ENCODE assay signal across 20 cellular contexts in the genomic region with DNA sequence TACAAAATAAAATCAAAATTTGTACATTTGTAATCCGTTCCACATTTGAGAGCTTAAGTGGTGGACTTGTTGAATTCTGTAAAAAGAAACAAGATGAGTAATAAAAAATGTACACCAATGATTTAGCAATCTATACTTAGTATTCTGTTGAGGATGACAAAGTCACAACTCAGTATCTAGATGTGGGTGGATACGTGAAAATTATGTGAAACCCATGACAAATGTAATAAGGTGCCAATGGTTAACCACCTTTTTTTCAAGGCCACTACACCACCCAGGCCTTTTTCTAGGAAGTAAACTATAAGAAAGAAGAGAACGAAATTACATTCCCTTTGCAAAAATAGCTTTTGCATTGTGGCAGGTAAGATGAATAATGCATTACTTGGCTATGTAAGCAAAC.
"Had no signal": no experiment of that assay in that cellular context is flagged by ENCODE, and none has a peak within 500 bp of the region (broad histone marks: within the 10 kb centered on the region; RNA-seq: fewer than 3 reads in every experiment).

No MANE protein-coding gene starts in this region.

- DNase-seq: activated B cell treated with CpG ODN at 0.5 μM for 24 hours; activated CD4-positive, alpha-beta T cell treated with anti-CD3 and anti-CD28 coated beads, Interleukin-2, amount 10 ng/mL, durations not matched to agents 24 days and 14 days; activated gamma-delta T cell treated with Interleukin-2 at 50 U/mL for 16 hours; amniotic stem cell; heart right ventricle; kidney; lower lobe of right lung; mesendoderm; mucosa of descending colon; occipital lobe; small intestine; stimulated activated CD4-positive, alpha-beta T cell treated with anti-CD3 and anti-CD28 coated beads, Interleukin-2, amount 100 ng/mL, for 24 hours had no signal

- ATAC-seq: heart right ventricle; lower lobe of right lung; mucosa of descending colon; sciatic nerve; stimulated activated memory B cell treated with anti-CD40 and anti-IgM and Interleukin-4, amounts not matched to agents 10 μg/mL and 1 μg/mL and 100 μg/mL, for 72 hours had no signal

- H3K4me3 Mint-ChIP-seq: activated B cell treated with CpG ODN at 0.5 μM for 24 hours; activated CD4-positive, alpha-beta T cell treated with anti-CD3 and anti-CD28 coated beads, Interleukin-2, amount 10 ng/mL, durations not matched to agents 24 days and 14 days; activated naive CD8-positive, alpha-beta T cell; neural crest cell; stimulated activated memory B cell treated with anti-CD40 and anti-IgM and Interleukin-4, amounts not matched to agents 10 μg/mL and 1 μg/mL and 100 μg/mL, for 72 hours; T-helper 1 cell treated with Interleukin-12 subunit alpha and Interleukin-12 subunit beta and Interleukin-4 antibody, amounts not matched to agents 30 μg/mL and 1 μg/mL, for 36 hours; type B pancreatic cell had no signal

- H3K27ac Mint-ChIP-seq: activated B cell treated with CpG ODN at 0.5 μM for 24 hours; activated CD4-positive, alpha-beta T cell treated with anti-CD3 and anti-CD28 coated beads, Interleukin-2, amount 10 ng/mL, durations not matched to agents 24 days and 14 days; activated naive CD8-positive, alpha-beta T cell; stimulated activated memory B cell treated with anti-CD40 and anti-IgM and Interleukin-4, amounts not matched to agents 10 μg/mL and 1 μg/mL and 100 μg/mL, for 72 hours; T-helper 1 cell treated with Interleukin-12 subunit alpha and Interleukin-12 subunit beta and Interleukin-4 antibody, amounts not matched to agents 30 μg/mL and 1 μg/mL, for 36 hours; type B pancreatic cell had no signal

- H3K36me3 Mint-ChIP-seq: type B pancreatic cell had no signal

- H3K27me3 Mint-ChIP-seq: activated B cell treated with CpG ODN at 0.5 μM for 24 hours; activated CD4-positive, alpha-beta T cell treated with anti-CD3 and anti-CD28 coated beads, Interleukin-2, amount 10 ng/mL, durations not matched to agents 24 days and 14 days; activated naive CD8-positive, alpha-beta T cell; stimulated activated memory B cell treated with anti-CD40 and anti-IgM and Interleukin-4, amounts not matched to agents 10 μg/mL and 1 μg/mL and 100 μg/mL, for 72 hours; type B pancreatic cell had no signal

- H3K27ac ChIP-seq: heart right ventricle, lower lobe of right lung, thoracic aorta, vagina had no signal

- H3K4me1 Mint-ChIP-seq: activated B cell treated with CpG ODN at 0.5 μM for 24 hours; neural crest cell; stimulated activated memory B cell treated with anti-CD40 and anti-IgM and Interleukin-4, amounts not matched to agents 10 μg/mL and 1 μg/mL and 100 μg/mL, for 72 hours had no signal

- H3K9me3 Mint-ChIP-seq: activated B cell treated with CpG ODN at 0.5 μM for 24 hours; activated CD4-positive, alpha-beta T cell treated with anti-CD3 and anti-CD28 coated beads, Interleukin-2, amount 10 ng/mL, durations not matched to agents 24 days and 14 days; neural crest cell; stimulated activated memory B cell treated with anti-CD40 and anti-IgM and Interleukin-4, amounts not matched to agents 10 μg/mL and 1 μg/mL and 100 μg/mL, for 72 hours; T-helper 1 cell treated with Interleukin-12 subunit alpha and Interleukin-12 subunit beta and Interleukin-4 antibody, amounts not matched to agents 30 μg/mL and 1 μg/mL, for 36 hours; type B pancreatic cell had no signal
